ENCODE assay signal across 25 cellular contexts in the genomic region with DNA sequence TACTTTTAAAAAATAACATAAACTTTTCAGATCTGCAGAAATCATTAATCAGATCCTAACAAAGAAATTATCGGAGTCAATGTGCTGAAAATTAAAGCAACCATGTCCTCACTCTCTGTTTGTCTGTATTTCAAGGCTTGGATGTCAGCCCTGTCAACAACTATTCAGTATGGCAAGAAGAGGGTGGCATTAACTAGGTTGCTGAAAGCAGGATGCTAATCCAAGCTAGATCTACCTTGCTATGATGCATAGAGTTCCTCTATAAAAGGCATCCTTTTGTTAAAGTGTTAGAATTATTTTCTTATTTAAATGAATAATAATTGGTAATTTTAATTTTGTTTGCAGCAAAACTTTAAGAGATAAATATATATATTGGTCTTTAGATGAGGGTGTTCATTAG.
"Had no signal": no experiment of that assay in that cellular context is flagged by ENCODE, and none has a peak within 500 bp of the region (broad histone marks: within the 10 kb centered on the region; RNA-seq: fewer than 3 reads in every experiment).

No MANE protein-coding gene starts in this region.

- DNase-seq: colonic mucosa; cortex of kidney; effector CD8-positive, alpha-beta T cell; effector memory CD8-positive, alpha-beta T cell; endodermal cell; erythroblast; esophagus squamous epithelium; foreskin fibroblast; foreskin melanocyte; gastrocnemius medialis; glutamatergic neuron; head of caudate nucleus; heart right ventricle; hippocampal formation; left cardiac atrium; left lung; left ventricle myocardium superior; lower lobe of right lung; mesenchymal stem cell; mucosa of descending colon; naive B cell had no signal

- ATAC-seq: effector memory CD8-positive, alpha-beta T cell; esophagus mucosa; gastrocnemius medialis; left cardiac atrium; left lung; left ventricle myocardium superior; lower lobe of right lung; mucosa of descending colon had no signal

- H3K9me3 ChIP-seq: colonic mucosa, esophagus squamous epithelium, gastrocnemius medialis, heart right ventricle, left lung, lower lobe of right lung, mucosa of descending colon had no signal

- H3K27me3 ChIP-seq: colonic mucosa, esophagus squamous epithelium, gastrocnemius medialis, heart right ventricle, left lung had no signal

- H3K36me3 ChIP-seq: colonic mucosa, esophagus squamous epithelium, gastrocnemius medialis, heart right ventricle, left lung, lower lobe of right lung had no signal

- H3K27me3 Mint-ChIP-seq: dendritic cell treated with granulocyte-macrophage colony-stimulating factor and Interleukin-4, amounts not matched to agents 40 ng/mL and 50 ng/mL, for 4 days; effector memory CD8-positive, alpha-beta T cell; naive B cell had no signal

- H3K4me3 ChIP-seq: colonic mucosa, esophagus squamous epithelium, gastrocnemius medialis, heart right ventricle, left lung, lower lobe of right lung, mucosa of descending colon had no signal

- H3K27ac Mint-ChIP-seq: dendritic cell treated with granulocyte-macrophage colony-stimulating factor and Interleukin-4, amounts not matched to agents 40 ng/mL and 50 ng/mL, for 4 days; effector memory CD8-positive, alpha-beta T cell; endodermal cell; mesothelial cell of epicardium; naive B cell had no signal

- H3K9me3 Mint-ChIP-seq: dendritic cell treated with granulocyte-macrophage colony-stimulating factor and Interleukin-4, amounts not matched to agents 40 ng/mL and 50 ng/mL, for 4 days; endodermal cell; mesothelial cell of epicardium had no signal

- H3K4me1 Mint-ChIP-seq: endodermal cell, mesothelial cell of epicardium, naive B cell had no signal

- H3K4me1 ChIP-seq: colonic mucosa, esophagus squamous epithelium, gastrocnemius medialis, left lung, lower lobe of right lung had no signal

- H3K36me3 Mint-ChIP-seq: mesothelial cell of epicardium, naive B cell had no signal

- H3K4me3 Mint-ChIP-seq: dendritic cell treated with granulocyte-macrophage colony-stimulating factor and Interleukin-4, amounts not matched to agents 40 ng/mL and 50 ng/mL, for 4 days; effector memory CD8-positive, alpha-beta T cell; endodermal cell; mesothelial cell of epicardium; naive B cell had no signal

- H3K27ac ChIP-seq: colonic mucosa, epithelial cell of prostate, esophagus squamous epithelium, gastrocnemius medialis, left lung, lower lobe of right lung had no signal
